In the genomic region with DNA sequence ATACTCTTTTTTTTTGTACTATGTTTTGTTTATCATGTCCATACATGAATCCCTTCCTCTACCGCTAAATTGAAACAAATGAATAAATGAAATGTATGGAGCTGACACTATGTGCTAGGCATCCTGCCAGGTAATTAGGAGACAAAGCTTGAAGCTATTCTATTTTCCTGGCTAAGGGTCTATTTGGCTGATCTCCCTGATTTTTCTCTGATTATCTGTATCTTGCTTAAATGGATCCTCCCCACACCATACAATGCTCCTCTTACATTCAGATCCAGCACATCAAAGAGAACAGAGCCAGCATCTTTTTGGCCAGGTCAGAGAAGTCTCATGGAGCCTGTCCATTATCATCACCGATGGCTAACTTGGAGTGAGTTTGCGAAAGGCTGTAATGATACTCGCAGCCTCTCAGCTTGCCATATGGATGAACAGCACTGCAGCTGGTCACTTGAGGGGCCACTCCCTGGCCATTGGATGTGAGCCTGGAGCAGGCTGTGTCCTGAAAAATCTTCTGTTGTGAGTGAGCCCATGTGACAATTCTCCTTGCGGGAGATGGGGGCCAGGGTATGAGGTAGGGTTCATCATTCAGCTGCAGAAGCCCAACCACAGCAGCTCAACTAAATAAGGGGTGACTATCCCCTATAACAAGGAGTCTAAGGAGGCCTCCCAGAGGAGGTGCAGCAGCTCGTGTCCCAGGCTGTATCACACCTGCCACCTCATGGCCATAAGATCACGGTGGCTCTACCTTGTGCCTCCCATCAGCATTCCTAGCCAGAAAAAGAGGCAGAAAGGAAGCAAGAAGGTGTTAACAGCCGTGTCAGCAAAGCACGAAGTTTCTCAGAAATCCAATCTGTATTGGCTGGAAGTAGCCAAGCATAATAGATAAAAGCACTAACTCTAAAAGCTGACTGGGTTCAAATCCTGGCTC, we compare ENCODE assay signal across 19 cellular contexts.
"Had no signal": no experiment of that assay in that cellular context is flagged by ENCODE, and none has a peak within 500 bp of the region (broad histone marks: within the 10 kb centered on the region; RNA-seq: fewer than 3 reads in every experiment).

No MANE protein-coding gene starts in this region.

- DNase-seq: activated CD4-positive, alpha-beta T cell treated with anti-CD3 and anti-CD28 coated beads, Interleukin-2, amount 50 U/mL, for 1 hour; activated CD4-positive, CD25-positive, alpha-beta regulatory T cell treated with anti-CD3 and anti-CD28 coated beads, Interleukin-2, amount 50 U/mL, for 72 hours; activated CD8-positive, alpha-beta T cell treated with anti-CD3 and anti-CD28 coated beads, Interleukin-2, amount 10 ng/mL, durations not matched to agents 7 days and 5 days; activated gamma-delta T cell treated with Interleukin-2 at 50 U/mL for 16 hours; anterior cingulate cortex; body of pancreas; effector memory CD4-positive, alpha-beta T cell; foreskin melanocyte; immature natural killer cell; kidney glomerular epithelial cell; left lung; mammary epithelial cell; natural killer cell; ovary; stimulated activated CD4-positive, alpha-beta T cell treated with anti-CD3 and anti-CD28 coated beads, Interleukin-4, amount 100 ng/mL, for 24 hours; thyroid gland had no signal

- H3K27me3 ChIP-seq: body of pancreas, left lung, ovary, thyroid gland had no signal

- H3K4me3 ChIP-seq: body of pancreas, hepatocyte, left lung, ovary, prostate gland, thyroid gland had no signal

- H3K9me3 ChIP-seq: body of pancreas, left lung, ovary, prostate gland, thyroid gland had no signal

- H3K27ac ChIP-seq: body of pancreas, hepatocyte, left lung, ovary, prostate gland, thyroid gland, VCaP had no signal

- H3K36me3 ChIP-seq: left lung, ovary, prostate gland, thyroid gland had no signal

- H3K4me1 ChIP-seq: body of pancreas, left lung, prostate gland had no signal

- H3K4me2 ChIP-seq: hepatocyte had no signal

- H2AFZ ChIP-seq: hepatocyte had no signal

- H3K79me2 ChIP-seq: hepatocyte had no signal
